Comparison of ENCODE assay signal across 19 cellular contexts in genomic region chr6:82840571-82840970, GRCh38.
A peak's percentile ranks its signal among the peaks of the same experiment; 100 is the strongest.
DNase-seq lines count a peak whose midpoint lies in the region; ATAC-seq and TF ChIP-seq lines count a peak whose summit lies in the region.
"Had no signal": no experiment of that assay in that cellular context is flagged by ENCODE, and none has a peak within 500 bp of the region (broad histone marks: within the 10 kb centered on the region; RNA-seq: fewer than 3 reads in every experiment).

No MANE protein-coding gene starts in this region.

- H2AK9ac ChIP-seq in IMR-90 (replicated peaks; ENCODE audit: low read depth, low read length, poor library complexity): no peak overlapping the region

- no peak overlapping the region for H2BK5ac ChIP-seq in IMR-90 (ENCODE audit: low read depth, low read length, poor library complexity, severe bottlenecking)

- DNase-seq in AG10803 (ENCODE audit: low read depth) (peak; percentile 44), IMR-90 (peak; percentile 2), astrocyte of the hippocampus (ENCODE audit: low read depth, low spot score) (peak; percentile 75), kidney glomerular epithelial cell (lab: John Stamatoyannopoulos, UW) (peak; percentile 83), NCI-H524 treated with DMSO at 0.1 percent for 48 hours (lab: John Stamatoyannopoulos, UW) (no peak), DMS79 treated with DMSO at 0.1 percent for 48 hours (lab: John Stamatoyannopoulos, UW) (no peak)
- DNase-seq: 8988T; CD8-positive, alpha-beta T cell; DND-41; NCI-H1105 treated with DMSO at 0.1 percent for 48 hours; NCI-H1694 treated with DMSO at 0.1 percent for 48 hours; NCI-H2107; NCI-H345; NCI-H69; SJCRH30 had no signal

- H2BK120ac ChIP-seq in IMR-90 (ENCODE audit: low read depth, low read length): no peak overlapping the region

- H4K20me1 ChIP-seq in IMR-90 (ENCODE audit: insufficient read depth, low read length): no peaks in the 10 kb centered on the region
- H4K20me1 ChIP-seq: BLaER1 had no signal

- no peak for ATAC-seq in IMR-90 (ENCODE audit: low read depth)
- no peak for ATAC-seq in GM18511 (IDR thresholded peaks at IDR 0.05; ENCODE audit: unreplicated experiment)
- ATAC-seq in GM18498 (IDR thresholded peaks at IDR 0.05; ENCODE audit: unreplicated experiment): no peak
- ATAC-seq: CD8-positive, alpha-beta T cell had no signal

- no peak overlapping the region for H3K18ac ChIP-seq in IMR-90 (ENCODE audit: low read depth, low read length)

- peaks cover 5% of the 10 kb centered on the region; the same call in 1 of the 2 replicates for H3K9me1 ChIP-seq in IMR-90 (ENCODE audit: insufficient read depth, low read length)

- H3K4me2 ChIP-seq in IMR-90 (ENCODE audit: low read depth, low read length): no peak overlapping the region
- H3K4me2 ChIP-seq: BLaER1 had no signal

- no peak overlapping the region for H2BK15ac ChIP-seq in IMR-90 (ENCODE audit: low read depth, low read length)

- no peaks in the 10 kb centered on the region for H3K9me3 ChIP-seq in IMR-90 (ENCODE audit: control insufficient read depth, insufficient read depth, low read length)
- H3K9me3 ChIP-seq: BLaER1, SJCRH30 had no signal

- H3K23ac ChIP-seq in IMR-90 (ENCODE audit: low read depth, low read length): no peak overlapping the region

- CTCF ChIA-PET in IMR-90 (lab: Yijun Ruan, JAX): no interaction called here

- H3K4me3 ChIP-seq in AG10803 (ENCODE audit: low read length): no peak overlapping the region
- no peak overlapping the region for H3K4me3 ChIP-seq in IMR-90 (ENCODE audit: insufficient read depth, low read depth, low read length)
- H3K4me3 ChIP-seq: BLaER1, SJCRH30 had no signal

- H2AK5ac ChIP-seq in IMR-90 (ENCODE audit: low read depth, low read length): no peak overlapping the region

- H2BK20ac ChIP-seq in IMR-90 (ENCODE audit: low read depth, low read length): no peak overlapping the region

- no peak overlapping the region for H3K4ac ChIP-seq in IMR-90 (ENCODE audit: low read depth, low read length)

- no peak overlapping the region for H4K8ac ChIP-seq in IMR-90 (ENCODE audit: low read depth in 2 of 2, low read length in 2 of 2)

- no peaks in the 10 kb centered on the region for H3K27me3 ChIP-seq in IMR-90 (ENCODE audit: control insufficient read depth, insufficient read depth, low read length)
- H3K27me3 ChIP-seq: BLaER1, SJCRH30 had no signal

- intact Hi-C loops in IMR-90 (cut with micrococcal nuclease): no loop called here

- no peak overlapping the region for H2AFZ ChIP-seq in IMR-90 (replicated peaks; ENCODE audit: low read length, poor library complexity)

- H3K36me3 ChIP-seq in IMR-90 (ENCODE audit: control insufficient read depth, insufficient read depth, low read length): no peaks in the 10 kb centered on the region
- H3K36me3 ChIP-seq: BLaER1, SJCRH30 had no signal

- in situ Hi-C loops in IMR-90 (cut with MboI; ENCODE audit: low sequenced_read_pairs): no loop called here

- POLR2A ChIA-PET in IMR-90 (lab: Charles Lee; ENCODE audit: unreplicated experiment): no interaction called here

- dilution Hi-C loops in IMR-90 (cut with HindIII; ENCODE audit: low sequenced_read_pairs, unreplicated experiment): no loop called here

- no peak for TF ChIP-seq POLR2A in IMR-90 (IDR thresholded peaks at IDR 0.05; ENCODE audit: low read depth, low read length)

- H3K4me1 ChIP-seq in IMR-90 (ENCODE audit: control insufficient read depth, insufficient read depth, low read length): no peaks in the 10 kb centered on the region; the same call in 1 of the 2 replicates
- H3K4me1 ChIP-seq: BLaER1 had no signal

- H3K79me1 ChIP-seq in IMR-90 (ENCODE audit: low read depth in 1 of 2, low read length in 2 of 2): no peaks in the 10 kb centered on the region

- no CpG with 5 or more reads among the region's 1 CpG for WGBS in IMR-90 (ENCODE audit: extremely low coverage in 2 of 2, insufficient read length in 1 of 2), 2 experiments

- no peak overlapping the region for H3K14ac ChIP-seq in IMR-90 (replicated peaks; ENCODE audit: low read depth, low read length)

- no peak overlapping the region for H3K27ac ChIP-seq in IMR-90 (ENCODE audit: insufficient read depth, low read length)
- H3K27ac ChIP-seq: BLaER1, RWPE1, SJCRH30 had no signal

- no peak for TF ChIP-seq RAD21 in IMR-90 (IDR thresholded peaks at IDR 0.05; ENCODE audit: low read length)

- H3K56ac ChIP-seq in IMR-90 (ENCODE audit: extremely low read depth, insufficient read depth, low read length): no peak overlapping the region

- H3K9ac ChIP-seq in IMR-90 (ENCODE audit: low read depth, low read length): no peak overlapping the region
- H3K9ac ChIP-seq: BLaER1 had no signal

- no TSS peak for BruUV-seq in IMR-90 (replicated peaks; lab: Mats Ljungman, UMichigan)

- no peak overlapping the region for H4K91ac ChIP-seq in IMR-90 (ENCODE audit: insufficient read depth, low read depth, low read length)

- no peak overlapping the region for H4K5ac ChIP-seq in IMR-90 (ENCODE audit: low read depth, low read length)

- TF ChIP-seq CTCF in AG10803 (conservative IDR thresholded peaks at IDR 0.05; ENCODE audit: low read length) (no peak), IMR-90 (conservative IDR thresholded peaks at IDR 0.05; ENCODE audit: low read depth, low read length) (no peak)

TF ChIP-seq in IMR-90, 13 proteins besides CTCF, POLR2A, EP300 and RAD21:
- TF ChIP-seq MAZ (IDR thresholded peaks at IDR 0.05; ENCODE audit: borderline replicate concordance, low read depth, low read length) (no peak), FOS (IDR thresholded peaks at IDR 0.05; ENCODE audit: low read depth, low read length) (no peak), CHD1 (IDR thresholded peaks at IDR 0.05; ENCODE audit: low read depth, low read length) (no peak), RFX5 (IDR thresholded peaks at IDR 0.05; ENCODE audit: low read depth, low read length) (no peak), SMC3 (IDR thresholded peaks at IDR 0.05; ENCODE audit: low read depth, low read length) (no peak), USF2 (IDR thresholded peaks at IDR 0.05; ENCODE audit: low read depth, low read length) (no peak), RCOR1 (IDR thresholded peaks at IDR 0.05; ENCODE audit: insufficient replicate concordance, low read length) (no peak), CEBPB (IDR thresholded peaks at IDR 0.05; ENCODE audit: low read depth, low read length) (no peak), MXI1 (IDR thresholded peaks at IDR 0.05; ENCODE audit: borderline replicate concordance, low read depth, low read length) (no peak), NFE2L2 (IDR thresholded peaks at IDR 0.05; ENCODE audit: low read depth, low read length) (no peak), ELK1 (IDR thresholded peaks at IDR 0.05; ENCODE audit: borderline replicate concordance, low read depth, low read length) (no peak)

Comparison
In these comparisons a context has a peak if more than half of its experiments do, and no peak if none do; other contexts are left out.
1. DNase-seq: peak in AG10803 (single experiment), IMR-90 (single experiment), astrocyte of the hippocampus (single experiment) and kidney glomerular epithelial cell (single experiment); none in NCI-H524 treated with DMSO at 0.1 percent for 48 hours (single experiment) and DMS79 treated with DMSO at 0.1 percent for 48 hours (single experiment).